Comparison of ENCODE assay signal across 3 cellular contexts in genomic region chr12:367972-368371, GRCh38.
TF ChIP-seq lines count a peak whose summit lies in the region.

No MANE protein-coding gene starts in this region.

TF ChIP-seq in HepG2, 621 proteins besides CTCF, POLR2A, EP300 and RAD21:
- TF ChIP-seq MAFF (IDR thresholded peaks at IDR 0.05; ENCODE audit: low read depth, low read length) (peak; percentile 73), ZNF547 (CRISPR knock-in tag; IDR thresholded peaks at IDR 0.05) (no peak), ZFP90 (CRISPR knock-in tag; IDR thresholded peaks at IDR 0.05; ENCODE audit: borderline replicate concordance) (no peak), MAFK (conservative IDR thresholded peaks at IDR 0.05 in 1 of 2, IDR thresholded peaks at IDR 0.05 in 1 of 2; ENCODE audit: low read length in 2 of 2) (peak; percentile 61 to 80)

TF ChIP-seq in IMR-90, 13 proteins besides CTCF, POLR2A, EP300 and RAD21:
- no peak for TF ChIP-seq RCOR1 (IDR thresholded peaks at IDR 0.05; ENCODE audit: insufficient replicate concordance, low read length)
- TF ChIP-seq MAFK (IDR thresholded peaks at IDR 0.05; ENCODE audit: low read depth, low read length): peak; percentile 70

TF ChIP-seq in K562, 482 proteins besides CTCF, POLR2A, EP300 and RAD21:
- 0 out of 2 replicates have a peak, but pooled peaks have one; percentile 51 for TF ChIP-seq ZNF316 (IDR thresholded peaks at IDR 0.05)
- TF ChIP-seq JUND (IDR thresholded peaks at IDR 0.05; ENCODE audit: borderline replicate concordance, low read depth, low read length): no peak
- no peak for TF ChIP-seq JUND (tag; IDR thresholded peaks at IDR 0.05; ENCODE audit: borderline replicate concordance, low read depth, low read length)
- TF ChIP-seq SMARCB1 (IDR thresholded peaks at IDR 0.05; ENCODE audit: insufficient read length, low read depth): no peak
TF ChIP-seq in K562: peak in this region for 1.
